8 cellular contexts compared by ENCODE assay signal in the genomic region with DNA sequence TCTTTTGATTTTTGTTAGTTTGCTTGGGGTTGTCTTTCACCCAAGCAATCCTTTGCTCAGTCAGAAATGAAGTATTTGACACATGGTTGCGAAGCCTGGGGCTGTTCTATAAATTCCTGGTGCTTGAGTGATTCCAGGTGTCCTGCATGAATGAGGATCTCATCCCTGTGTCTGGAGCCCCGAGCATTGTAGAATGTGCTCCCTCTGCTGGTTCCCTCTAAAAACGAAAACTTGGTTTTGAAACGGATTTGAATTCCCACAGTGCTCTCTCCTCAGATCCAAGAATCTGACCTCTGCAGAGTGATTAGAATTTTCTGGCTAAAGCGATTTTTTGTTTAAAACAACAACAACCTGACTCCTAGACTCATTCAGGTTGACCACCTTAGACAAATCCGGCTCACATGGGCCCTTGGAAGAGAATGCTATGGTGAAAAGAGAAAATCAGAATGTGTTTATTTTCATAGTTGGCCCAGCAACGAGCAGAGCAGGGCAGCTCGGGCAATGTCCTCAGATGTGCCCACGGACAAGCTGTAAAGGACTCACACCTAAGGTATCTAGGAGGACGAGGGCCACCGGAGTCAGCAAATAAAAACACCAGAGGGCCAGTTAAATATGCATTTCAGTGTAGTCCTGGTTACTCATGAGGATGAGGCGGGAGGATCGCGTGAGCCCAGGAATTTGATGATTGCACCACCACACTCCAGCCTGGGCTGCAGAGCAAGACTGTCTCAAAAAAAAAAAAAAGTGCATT. TPM values are rescaled to one million over a fixed set of nuclear protein-coding genes. Genes with fewer than 3 reads are reported as not detected.
A peak's percentile ranks its signal among the peaks of the same experiment; 100 is the strongest.
DNase-seq lines count a peak whose midpoint lies in the region; ATAC-seq, FAIRE-seq and TF ChIP-seq lines count a peak whose summit lies in the region.

No MANE protein-coding gene starts in this region.

- H3K79me1 ChIP-seq in H1 (ENCODE audit: low read depth, low read length) = no peaks in the 10 kb centered on the region

- peak; percentile 93 for FAIRE-seq in H1 (lab: Jason Lieb, UNC)

- no peak overlapping the region for H4K5ac ChIP-seq in H1 (ENCODE audit: insufficient read length, low read depth, low read length)

- no peak overlapping the region for H3K4ac ChIP-seq in H1 (replicated peaks; ENCODE audit: insufficient read length, low read depth, low read length)

- H2BK5ac ChIP-seq in H1 (ENCODE audit: low read depth, low read length) = peak overlapping the region; percentile 35; the same call in 1 of the 2 replicates

- no peak overlapping the region for H2BK15ac ChIP-seq in H1 (ENCODE audit: low read length)

- no peak overlapping the region for H2BK12ac ChIP-seq in H1 (ENCODE audit: low read depth, low read length)

- POLR2A ChIA-PET in Panc1 (lab: Charles Lee) (no interaction called here), H1 (lab: Charles Lee; ENCODE audit: partially characterized antibody) (interaction anchor here (0.7 kb wide), 1 partner anchor 15 kb away, joined by 3 read pairs; no protein-coding TSS in a partner anchor)

- ATAC-seq in Panc1 = peak; percentile 90

- H3K36me3 ChIP-seq in Panc1 (ENCODE audit: control insufficient read depth, insufficient read depth, low read length) (no peaks in the 10 kb centered on the region), H1 (ENCODE audit: control insufficient read depth in 2 of 4, insufficient read depth in 4 of 4, low read length in 3 of 4) (no peaks in the 10 kb centered on the region)
- no peaks in the 10 kb centered on the region for H3K36me3 ChIP-seq in effector memory CD4-positive, alpha-beta T cell (ENCODE audit: control insufficient read depth, insufficient read depth, low read length)

- no peak overlapping the region; the same call in 1 of the 2 replicates for H3K18ac ChIP-seq in H1 (ENCODE audit: extremely low read depth, low read length)

- peak overlapping the region; percentile 36 to 46 for H3K4me2 ChIP-seq in H1 (ENCODE audit: insufficient read depth in 1 of 2, low read depth in 2 of 2, low read length in 2 of 2)

- TF ChIP-seq CTCF in Panc1 (IDR thresholded peaks at IDR 0.05) (peak; percentile 78), H1 (IDR thresholded peaks at IDR 0.05; ENCODE audit: control extremely low read depth in 1 of 3, insufficient read depth in 1 of 3, low read depth in 1 of 3, low read length in 3 of 3) (peak; percentile 17 to 79 (median 75))

- no peak overlapping the region for H2AK5ac ChIP-seq in H1 (ENCODE audit: low read depth, low read length)

- no peaks in the 10 kb centered on the region for H3K79me2 ChIP-seq in H1 (ENCODE audit: control insufficient read depth in 1 of 2, insufficient read depth in 2 of 2, low read length in 2 of 2)

- no peak overlapping the region for H2BK120ac ChIP-seq in H1 (replicated peaks; ENCODE audit: low read depth, low read length)

- no peak overlapping the region for H3K14ac ChIP-seq in H1 (ENCODE audit: insufficient read length)

- peaks cover 6% of the 10 kb centered on the region; the same call in 1 of the 2 replicates for H3K4me1 ChIP-seq in Panc1 (ENCODE audit: control insufficient read depth, insufficient read depth, low read length)
- H3K4me1 ChIP-seq in H1 (replicated peaks in 1 of 4; ENCODE audit: control insufficient read depth in 3 of 4, insufficient read depth in 4 of 4, low read length in 3 of 4) = peaks cover 0 to 4% (median under 1%) of the 10 kb centered on the region in 4 experiments; a peak in 2 of 7 replicates
- no peaks in the 10 kb centered on the region for H3K4me1 ChIP-seq in effector memory CD4-positive, alpha-beta T cell (ENCODE audit: control insufficient read depth, insufficient read depth, low read length, poor library complexity, severe bottlenecking)

- in situ Hi-C loops in Panc1 (cut with HindIII; ENCODE audit: low pct_unique_long_range_greater_than_20kb, low sequenced_read_pairs) = no loop called here

- CTCF ChIA-PET in Panc1 (lab: Charles Lee) (interaction anchor here (0.7 kb wide), 2 partner anchors 10 to 59 kb away, joined by 4 to 7 read pairs; no protein-coding TSS in a partner anchor), H1 (lab: Charles Lee; ENCODE audit: partially characterized antibody) (interaction anchor here (0.6 to 3.8 kb wide), 16 partner anchors 8 to 312 kb away, joined by 3 to 65 read pairs (median 6); no protein-coding TSS in a partner anchor)

- peak; percentile 61 for DNase-seq in DMS79 treated with DMSO at 0.1 percent for 48 hours (lab: John Stamatoyannopoulos, UW)
- no peak for DNase-seq in DMS79 (lab: John Stamatoyannopoulos, UW)
- DNase-seq in HS-27A (ENCODE audit: low read depth) = peak; percentile 22
- DNase-seq in Panc1 (ENCODE audit: low read depth, low spot score) = no peak
- no peak for DNase-seq in H1 (ENCODE audit: low read depth in 1 of 2, low spot score in 2 of 2)
- peak; percentile 71 for DNase-seq in medulla oblongata (ENCODE audit: extremely low spot score)
- DNase-seq in ureter (ENCODE audit: low spot score) = peak; percentile 55
- no peak for DNase-seq in effector memory CD4-positive, alpha-beta T cell

- H3K27ac ChIP-seq in Panc1 (ENCODE audit: low read length) (no peak overlapping the region), H1 (ENCODE audit: low read depth, low read length) (no peak overlapping the region)
- no peak overlapping the region for H3K27ac ChIP-seq in effector memory CD4-positive, alpha-beta T cell (ENCODE audit: insufficient read depth, low read length, poor library complexity, severe bottlenecking)

- TF ChIP-seq EP300 in H1 (IDR thresholded peaks at IDR 0.05; ENCODE audit: borderline replicate concordance in 1 of 2, low read depth in 2 of 2, low read length in 2 of 2) = no peak

- 52% methylated on average over 14 of the region's 14 CpGs; no CpG with 5 or more reads in 1 of the 2 experiments for WGBS in H1 (ENCODE audit: extremely low coverage in 1 of 2, insufficient coverage in 1 of 2, insufficient read length in 1 of 2, insufficient replicate concordance in 2 of 2, low coverage in 1 of 2, low lambda C conversion rate in 2 of 2, missing lambda C conversion rate in 1 of 2), 2 experiments

- no peaks in the 10 kb centered on the region for H4K20me1 ChIP-seq in H1 (replicated peaks in 1 of 2; ENCODE audit: control insufficient read depth in 1 of 2, insufficient read depth in 2 of 2, low read length in 2 of 2)

- intact Hi-C loops in Panc1 (cut with micrococcal nuclease; ENCODE audit: unreplicated experiment) = loop anchor here (1.0 kb wide), 1 partner anchor 91 kb away; no protein-coding TSS in a partner anchor

- no peak overlapping the region for H4K8ac ChIP-seq in H1 (ENCODE audit: extremely low read depth, insufficient read depth, low read length)

- TF ChIP-seq RAD21 in H1 (IDR thresholded peaks at IDR 0.05 in 1 of 2, conservative IDR thresholded peaks at IDR 0.05 in 1 of 2; ENCODE audit: low read depth in 2 of 2, low read length in 2 of 2) = peak; percentile 57 to 67

- H2AFZ ChIP-seq in H1 (ENCODE audit: low read length) = no peak overlapping the region; the same call in 1 of the 2 replicates

- no peak for TF ChIP-seq POLR2A in H1 (IDR thresholded peaks at IDR 0.05; ENCODE audit: control extremely low read depth in 1 of 2, low read depth in 2 of 2, low read length in 2 of 2)

- H3K9me3 ChIP-seq in Panc1 (ENCODE audit: control insufficient read depth, insufficient read depth, low read depth, low read length) = no peaks in the 10 kb centered on the region
- H3K9me3 ChIP-seq in H1 (ENCODE audit: insufficient read depth in 2 of 2, low read depth in 1 of 2, low read length in 1 of 2) = no peaks in the 10 kb centered on the region
- H3K9me3 ChIP-seq in effector memory CD4-positive, alpha-beta T cell (ENCODE audit: control insufficient read depth, low read length) = no peaks in the 10 kb centered on the region

- H4K91ac ChIP-seq in H1 (replicated peaks; ENCODE audit: insufficient read length, low read length) = no peak overlapping the region

- H3K4me3 ChIP-seq in Panc1 (ENCODE audit: low read depth in 2 of 2, low read length in 2 of 2) = no peak overlapping the region
- peak overlapping the region in 1 of 4 experiments; percentile 41; a peak in 3 of 8 replicates for H3K4me3 ChIP-seq in H1 (ENCODE audit: extremely low read depth in 1 of 4, insufficient read depth in 2 of 4, low read depth in 3 of 4, low read length in 4 of 4)
- no peak overlapping the region for H3K4me3 ChIP-seq in effector memory CD4-positive, alpha-beta T cell (ENCODE audit: insufficient read depth, low read depth, low read length, poor library complexity, severe bottlenecking)

- H3K23me2 ChIP-seq in H1 (ENCODE audit: low read depth, low read length) = peaks cover 3% of the 10 kb centered on the region; the same call in 1 of the 2 replicates

- no peak overlapping the region for H3K23ac ChIP-seq in H1 (ENCODE audit: insufficient read length)

- no TSS peak for BruUV-seq in Panc1 (replicated peaks; lab: Mats Ljungman, UMichigan)

- H2BK20ac ChIP-seq in H1 (ENCODE audit: low read length) = no peak overlapping the region

- no peak overlapping the region for H3K56ac ChIP-seq in H1 (replicated peaks; ENCODE audit: insufficient read length, low read depth, low read length)

- no peak overlapping the region for H3K9ac ChIP-seq in H1 (replicated peaks in 1 of 4; ENCODE audit: extremely low read depth in 1 of 4, low read depth in 3 of 4, low read length in 3 of 4)

- H3K27me3 ChIP-seq in Panc1 (ENCODE audit: control insufficient read depth, insufficient read depth, low read length) (no peaks in the 10 kb centered on the region), H1 (replicated peaks in 1 of 4; ENCODE audit: control insufficient read depth in 3 of 4, extremely low read depth in 1 of 4, insufficient read depth in 3 of 4, low read length in 3 of 4) (no peaks in the 10 kb centered on the region)
- no peaks in the 10 kb centered on the region for H3K27me3 ChIP-seq in effector memory CD4-positive, alpha-beta T cell (replicated peaks; ENCODE audit: control insufficient read depth, insufficient read depth, low read length, poor library complexity, severe bottlenecking)

TF ChIP-seq in H1, 55 proteins besides CTCF, POLR2A, EP300 and RAD21:
- TF ChIP-seq CEBPB (IDR thresholded peaks at IDR 0.05; ENCODE audit: low read depth, low read length) = peak; percentile 13; the same call in 1 of the 2 replicates
- TF ChIP-seq, protein P1, sequence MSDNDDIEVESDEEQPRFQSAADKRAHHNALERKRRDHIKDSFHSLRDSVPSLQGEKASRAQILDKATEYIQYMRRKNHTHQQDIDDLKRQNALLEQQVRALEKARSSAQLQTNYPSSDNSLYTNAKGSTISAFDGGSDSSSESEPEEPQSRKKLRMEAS (IDR thresholded peaks at IDR 0.05) = no peak

RNA-seq across cellular contexts. Expression of gene ATP12A, which starts 8.7 kb away (rescaled TPM):
- not detected for total RNA-seq in Panc1 (2021; ENCODE audit: unreplicated experiment)
- polyA plus RNA-seq in Panc1 (2012; ENCODE audit: insufficient read length) = not detected
- total RNA-seq in H1 (2021; fragmentation: NEBNext Ultra II Directional; extraction: Animal tissue kit (Norgen Biotek cat#: 25700)) = 0.80 and 0.84 TPM in 2 replicates
- 1.3 TPM in 2 replicates for polyA plus RNA-seq in H1 (2011; rRNA removed)
- polyA plus RNA-seq in H1 (2011; cell fraction: cytosol; rRNA removed) = 1.4 TPM
- polyA plus RNA-seq in H1 (2011; cell fraction: nucleus; rRNA removed) = 1.6 TPM
- 1.1 to 1.4 TPM (median 1.2 TPM) in 4 replicates for polyA plus RNA-seq in H1 (2012, experiment 1 of 2)
- polyA plus RNA-seq in H1 (2012, experiment 2 of 2) = 0.34 TPM
- 1.6 TPM for polyA plus RNA-seq in H1 (2013, experiment 1 of 2)
- 1.4 TPM for polyA plus RNA-seq in H1 (2013, experiment 2 of 2)
- 2.9 and 3.0 TPM in 2 replicates for polyA minus RNA-seq in H1 (2011; rRNA and poly(A)+ RNA removed)
- polyA minus RNA-seq in H1 (2011; cell fraction: cytosol; rRNA and poly(A)+ RNA removed) = 1.7 TPM
- polyA minus RNA-seq in H1 (2011; cell fraction: nucleus; rRNA and poly(A)+ RNA removed) = 1.1 TPM
- 0.10 TPM for total RNA-seq in ureter

Comparison
In these comparisons a context has a peak if more than half of its experiments do, and no peak if none do; other contexts are left out.
1. DNase-seq: peak in DMS79 treated with DMSO at 0.1 percent for 48 hours (single experiment), HS-27A (single experiment), medulla oblongata (single experiment) and ureter (single experiment); none in DMS79 (single experiment), Panc1 (single experiment), H1 (0 of 2) and effector memory CD4-positive, alpha-beta T cell (0 of 3).